In genomic region chr16:55941552-55941951, GRCh38 we compare ENCODE assay signal across 11 cellular contexts.
"Had no signal": no experiment of that assay in that cellular context is flagged by ENCODE, and none has a peak within 500 bp of the region (broad histone marks: within the 10 kb centered on the region; RNA-seq: fewer than 3 reads in every experiment).

No MANE protein-coding gene starts in this region.

- H3K4me2 ChIP-seq: GM23338 had no signal

- H3K4me1 ChIP-seq: HAP-1 had no signal

- H3K27ac ChIP-seq: GM23248 had no signal

- DNase-seq: GM23248, GOT3, H7, H9, HCEC 1CT, HFFc6 had no signal

- H3K9ac ChIP-seq: GM23248 had no signal

- H3K9me3 ChIP-seq: HAP-1 had no signal

- H3K36me3 ChIP-seq: HAP-1 had no signal

- H2AFZ ChIP-seq: GM23248, GM23338 had no signal

- FAIRE-seq: H1, H54 had no signal

- H3K4me3 ChIP-seq: GM23248, GM23338, HAP-1 had no signal

- ATAC-seq: GM23338, HCT116 had no signal
